In the genomic region with DNA sequence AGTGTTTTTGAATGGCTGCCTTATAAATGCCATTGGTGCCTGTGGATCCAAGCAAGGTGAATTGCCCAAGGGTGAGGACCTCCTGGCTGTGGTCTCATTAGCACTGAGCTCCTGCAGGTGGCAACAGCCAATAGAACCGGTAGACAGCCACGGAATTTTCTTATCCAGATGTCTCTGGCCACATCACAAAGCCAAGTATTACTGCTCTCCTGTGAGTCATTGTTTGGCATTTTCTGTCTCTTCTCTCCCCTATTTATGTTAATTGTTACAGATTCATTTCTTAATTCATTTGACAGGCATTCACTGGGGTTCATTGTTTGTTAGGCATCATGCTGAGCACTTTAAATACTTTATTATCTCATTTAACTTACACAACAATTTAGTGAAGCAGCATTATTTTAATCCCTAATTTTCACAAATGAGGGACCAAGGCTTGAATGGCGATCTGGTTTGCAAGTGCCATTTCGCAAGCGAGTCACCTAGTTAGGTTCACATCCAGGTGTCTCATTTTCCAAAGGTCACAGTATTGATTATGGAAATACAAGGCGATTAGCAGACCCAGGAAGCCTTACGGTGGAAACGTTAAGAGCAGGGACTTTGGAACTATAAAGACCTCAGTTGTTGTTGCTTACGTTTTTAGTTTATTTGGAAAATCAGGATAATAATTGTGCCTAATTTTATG, we compare ENCODE assay signal across 11 cellular contexts. TPM values are rescaled to one million over a fixed set of nuclear protein-coding genes. Genes with fewer than 3 reads are reported as not detected.
DNase-seq lines count a peak whose midpoint lies in the region; ATAC-seq and TF ChIP-seq lines count a peak whose summit lies in the region.
"Had no signal": no experiment of that assay in that cellular context is flagged by ENCODE, and none has a peak within 500 bp of the region (broad histone marks: within the 10 kb centered on the region; RNA-seq: fewer than 3 reads in every experiment).

No MANE protein-coding gene starts in this region.

- H3K4me2 ChIP-seq in SK-N-SH, result 0 out of 2 replicates have a peak overlapping the region, but pooled peaks have one; percentile 3

- no peaks in the 10 kb centered on the region for H3K79me2 ChIP-seq in SK-N-SH (ENCODE audit: insufficient read depth)

- no peak overlapping the region for H3K9ac ChIP-seq in SK-N-SH

- TF ChIP-seq CTCF in A673 (conservative IDR thresholded peaks at IDR 0.05; ENCODE audit: low read depth, low read length), result no peak
- no peak for TF ChIP-seq CTCF in HFFc6 (IDR thresholded peaks at IDR 0.05)
- no peak for TF ChIP-seq CTCF in SK-N-SH (IDR thresholded peaks at IDR 0.05)

- H3K36me3 ChIP-seq in A673 (ENCODE audit: insufficient read depth, low read length, poor library complexity, severe bottlenecking) (no peaks in the 10 kb centered on the region), SK-N-SH (replicated peaks in 1 of 2; ENCODE audit: control insufficient read depth in 1 of 2, insufficient read depth in 2 of 2, low read length in 1 of 2) (no peaks in the 10 kb centered on the region)

- H3K9me3 ChIP-seq in A673 (ENCODE audit: low read depth, low read length, poor library complexity, severe bottlenecking) (no peaks in the 10 kb centered on the region), SK-N-SH (no peaks in the 10 kb centered on the region)

- TF ChIP-seq EP300 in SK-N-SH (IDR thresholded peaks at IDR 0.05; ENCODE audit: borderline replicate concordance in 1 of 2, low read depth in 1 of 2, low read length in 1 of 2), result peak; percentile 49 to 94

- no peak for TF ChIP-seq RAD21 in SK-N-SH (IDR thresholded peaks at IDR 0.05; ENCODE audit: low read length)

- H3K9me3 Mint-ChIP-seq in HFFc6, result no peaks in the 10 kb centered on the region
- no peaks in the 10 kb centered on the region for H3K9me3 Mint-ChIP-seq in activated naive CD8-positive, alpha-beta T cell treated with anti-CD3 and anti-CD28 coated beads, Interleukin-2, amount 50 U/mL, for 24 hours
- H3K9me3 Mint-ChIP-seq: stimulated activated naive CD8-positive, alpha-beta T cell treated with anti-CD3 and anti-CD28 coated beads, Interleukin-15, amount 100 ng/mL, for 72 hours had no signal

- H3K27ac Mint-ChIP-seq in HFFc6, result no peak overlapping the region
- no peak overlapping the region for H3K27ac Mint-ChIP-seq in activated naive CD8-positive, alpha-beta T cell treated with anti-CD3 and anti-CD28 coated beads, Interleukin-2, amount 50 U/mL, for 24 hours
- H3K27ac Mint-ChIP-seq: stimulated activated naive CD8-positive, alpha-beta T cell treated with anti-CD3 and anti-CD28 coated beads, Interleukin-15, amount 100 ng/mL, for 72 hours had no signal

- H3K27me3 Mint-ChIP-seq in HFFc6 (ENCODE audit: insufficient read depth), result peaks cover 4% of the 10 kb centered on the region
- H3K27me3 Mint-ChIP-seq in activated naive CD8-positive, alpha-beta T cell treated with anti-CD3 and anti-CD28 coated beads, Interleukin-2, amount 50 U/mL, for 24 hours, result peaks cover 1% of the 10 kb centered on the region
- H3K27me3 Mint-ChIP-seq: stimulated activated naive CD8-positive, alpha-beta T cell treated with anti-CD3 and anti-CD28 coated beads, Interleukin-15, amount 100 ng/mL, for 72 hours had no signal

- POLR2A ChIA-PET in A673 (lab: Charles Lee; ENCODE audit: low non-redundant PET) (no interaction called here), SK-N-SH (lab: Yijun Ruan, JAX) (no interaction called here)

- CTCF ChIA-PET in A673 (lab: Charles Lee), result no interaction called here
- CTCF ChIA-PET in SK-N-SH (lab: Yijun Ruan, JAX), result interaction anchor here (0.7 to 2.0 kb wide), 3 partner anchors 8 to 177 kb away, joined by 3 to 8 read pairs (median 4); no protein-coding TSS in a partner anchor

- H3K9me2 ChIP-seq in SK-N-SH, result no peaks in the 10 kb centered on the region

- no peak overlapping the region for H3K4me3 Mint-ChIP-seq in HFFc6
- H3K4me3 Mint-ChIP-seq in activated naive CD8-positive, alpha-beta T cell treated with anti-CD3 and anti-CD28 coated beads, Interleukin-2, amount 50 U/mL, for 24 hours, result no peak overlapping the region
- H3K4me3 Mint-ChIP-seq: stimulated activated naive CD8-positive, alpha-beta T cell treated with anti-CD3 and anti-CD28 coated beads, Interleukin-15, amount 100 ng/mL, for 72 hours had no signal

- H3K4me1 ChIP-seq in A673 (ENCODE audit: insufficient read depth, low read length, poor library complexity, severe bottlenecking), result peaks cover 17% of the 10 kb centered on the region
- H3K4me1 ChIP-seq in SK-N-SH (ENCODE audit: control insufficient read depth in 1 of 2, insufficient read depth in 2 of 2, low read depth in 1 of 2, low read length in 1 of 2), result peaks cover 0 to 3% of the 10 kb centered on the region in 2 experiments; a peak in 1 of 4 replicates

- H4K20me1 ChIP-seq in SK-N-SH (ENCODE audit: insufficient read depth), result no peaks in the 10 kb centered on the region

- H3F3A ChIP-seq in SK-N-SH (replicated peaks; ENCODE audit: insufficient read depth), result no peaks in the 10 kb centered on the region

- BruUV-seq in A673 (replicated peaks; lab: Mats Ljungman, UMichigan), result no TSS peak

- DNase-seq in A673 (ENCODE audit: low spot score) (peak; percentile 54), HFFc6 (peak; percentile 60), SK-N-SH (no peak), glomerular visceral epithelial cell (ENCODE audit: extremely low spot score) (peak; percentile 79), posterior cingulate gyrus (no peak), NCI-H128 (lab: John Stamatoyannopoulos, UW; ENCODE audit: unreplicated experiment) (no peak)
- DNase-seq in activated naive CD8-positive, alpha-beta T cell treated with anti-CD3 and anti-CD28 coated beads, Interleukin-2, amount 50 U/mL, for 24 hours, result no peak
- DNase-seq: caudate nucleus; Kasumi-1; stimulated activated naive CD8-positive, alpha-beta T cell treated with anti-CD3 and anti-CD28 coated beads, Interleukin-15, amount 100 ng/mL, for 72 hours had no signal

- no peaks in the 10 kb centered on the region for H3K27me3 ChIP-seq in A673 (replicated peaks; ENCODE audit: insufficient read depth, low read depth, low read length, poor library complexity)
- no peaks in the 10 kb centered on the region for H3K27me3 ChIP-seq in SK-N-SH (ENCODE audit: insufficient read depth)

- intact Hi-C loops in A673 (cut with micrococcal nuclease; ENCODE audit: unreplicated experiment) (no loop called here), posterior cingulate gyrus (cut with DNase I) (no loop called here)

- H3K4me1 Mint-ChIP-seq in HFFc6 (ENCODE audit: low read depth), result peaks cover 25% of the 10 kb centered on the region
- no peaks in the 10 kb centered on the region for H3K4me1 Mint-ChIP-seq in activated naive CD8-positive, alpha-beta T cell treated with anti-CD3 and anti-CD28 coated beads, Interleukin-2, amount 50 U/mL, for 24 hours
- H3K4me1 Mint-ChIP-seq: stimulated activated naive CD8-positive, alpha-beta T cell treated with anti-CD3 and anti-CD28 coated beads, Interleukin-15, amount 100 ng/mL, for 72 hours had no signal

- no peak overlapping the region for H3K27ac ChIP-seq in A673 (ENCODE audit: low read depth, low read length, poor library complexity, severe bottlenecking)
- H3K27ac ChIP-seq in SK-N-SH (ENCODE audit: low read depth in 2 of 2, low read length in 1 of 2), result peak overlapping the region in 1 of 2 experiments; percentile 24; a peak in 2 of 4 replicates

- no peak overlapping the region for H2AFZ ChIP-seq in SK-N-SH (ENCODE audit: low read depth)

- 73% methylated on average over 9 of the region's 9 CpGs for WGBS in SK-N-SH (ENCODE audit: low lambda C conversion rate)

- no peak for ATAC-seq in HG02938 (IDR thresholded peaks at IDR 0.05; ENCODE audit: unreplicated experiment)
- ATAC-seq in activated naive CD8-positive, alpha-beta T cell treated with anti-CD3 and anti-CD28 coated beads, Interleukin-2, amount 50 U/mL, for 24 hours, result no peak
- ATAC-seq: stimulated activated naive CD8-positive, alpha-beta T cell treated with anti-CD3 and anti-CD28 coated beads, Interleukin-15, amount 100 ng/mL, for 72 hours had no signal

- no peak overlapping the region for H3K4me3 ChIP-seq in A673 (ENCODE audit: low read depth, low read length, poor library complexity, severe bottlenecking)
- H3K4me3 ChIP-seq in SK-N-SH (ENCODE audit: low read depth in 2 of 2, low read length in 1 of 2), result no peak overlapping the region

- H3K36me3 Mint-ChIP-seq in HFFc6 (ENCODE audit: low read depth), result no peaks in the 10 kb centered on the region
- H3K36me3 Mint-ChIP-seq in activated naive CD8-positive, alpha-beta T cell treated with anti-CD3 and anti-CD28 coated beads, Interleukin-2, amount 50 U/mL, for 24 hours (ENCODE audit: low read depth), result no peaks in the 10 kb centered on the region

TF ChIP-seq in SK-N-SH, 30 proteins besides CTCF, POLR2A, EP300 and RAD21 (continues in another document):
- peak; percentile 77 for TF ChIP-seq POLR2AphosphoS5 (IDR thresholded peaks at IDR 0.05; ENCODE audit: low read depth, low read length)
- TF ChIP-seq IRF3 (IDR thresholded peaks at IDR 0.05; ENCODE audit: low read depth, low read length), result no peak
- peak; percentile 93 for TF ChIP-seq TEAD4 (IDR thresholded peaks at IDR 0.05; ENCODE audit: borderline replicate concordance, insufficient read depth)
- peak; percentile 78 for TF ChIP-seq FOXM1 (IDR thresholded peaks at IDR 0.05; ENCODE audit: low read depth)
- peak; percentile 84 for TF ChIP-seq NFIC (IDR thresholded peaks at IDR 0.05; ENCODE audit: borderline replicate concordance)
- peak; percentile 87 for TF ChIP-seq FOSL2 (IDR thresholded peaks at IDR 0.05; ENCODE audit: borderline replicate concordance, low read depth)
- TF ChIP-seq MEF2A (IDR thresholded peaks at IDR 0.05; ENCODE audit: borderline replicate concordance, low read depth), result 0 out of 2 replicates have a peak, but pooled peaks have one; percentile 35
- TF ChIP-seq CHD2 (IDR thresholded peaks at IDR 0.05; ENCODE audit: low read length, partially characterized antibody), result no peak

RNA-seq across cellular contexts. Expression of gene DPYSL3, which starts 58.2 kb away (rescaled TPM):
- total RNA-seq in A673 (2021), result 24.8 and 35.3 TPM in 2 replicates
- 10 to 100 TPM; 41.9 to 57.7 (median 55.3) TPM for total RNA-seq in HFFc6 (2021; fragmentation: NEBNext Ultra II Directional; extraction: Animal tissue kit (Norgen Biotek cat#: 25700))
- polyA plus RNA-seq in SK-N-SH (2012; rRNA removed), result 123 and 150 TPM in 2 replicates
- 117 and 131 TPM in 2 replicates for polyA plus RNA-seq in SK-N-SH (2012; cell fraction: cytosol; rRNA removed)
- 176 and 191 TPM in 2 replicates for polyA plus RNA-seq in SK-N-SH (2012; cell fraction: nucleus; rRNA removed)

Comparison
In these comparisons a context has a peak if more than half of its experiments do, and no peak if none do; other contexts are left out.
1. DNase-seq: peak in A673 (single experiment), HFFc6 (single experiment) and glomerular visceral epithelial cell (single experiment); none in SK-N-SH (single experiment), posterior cingulate gyrus (0 of 10), NCI-H128 (single experiment) and activated naive CD8-positive, alpha-beta T cell treated with anti-CD3 and anti-CD28 coated beads, Interleukin-2, amount 50 U/mL, for 24 hours (single experiment).